Comparison of ENCODE assay signal across 8 cellular contexts in the genomic region with DNA sequence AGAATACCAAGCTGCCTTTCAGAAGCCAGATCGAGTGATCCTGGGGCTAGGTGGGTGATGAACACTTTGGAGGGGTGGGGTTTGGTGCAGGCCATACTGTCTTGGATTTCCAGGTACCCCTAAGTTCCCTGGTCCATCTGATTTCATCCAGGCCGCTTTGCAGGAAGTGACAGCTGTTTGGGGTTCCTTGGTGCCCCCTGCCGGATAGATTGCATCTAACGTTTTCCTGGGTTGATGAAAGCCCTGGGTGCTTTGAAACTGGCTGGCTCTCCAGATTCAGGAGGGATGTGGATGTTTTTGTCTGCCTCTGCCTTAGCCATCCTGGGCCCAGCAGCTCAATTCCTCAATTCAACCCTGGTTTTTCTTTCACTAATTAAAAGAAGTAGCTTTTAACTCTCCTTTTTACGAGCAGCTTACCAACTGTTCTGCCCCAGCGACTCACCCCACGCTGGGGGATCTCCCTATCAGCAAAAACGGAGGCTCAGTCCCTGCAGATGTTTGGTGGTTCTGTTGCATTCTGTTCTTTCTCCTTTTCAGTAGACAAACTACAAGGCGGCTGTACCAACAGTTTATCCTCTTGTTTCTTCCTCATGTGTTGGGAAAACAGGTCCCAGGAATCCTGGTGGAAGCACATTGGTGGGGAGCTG. TPM values are rescaled to one million over a fixed set of nuclear protein-coding genes. Genes with fewer than 3 reads are reported as not detected.
DNase-seq lines count a peak whose midpoint lies in the region; ATAC-seq, FAIRE-seq and TF ChIP-seq lines count a peak whose summit lies in the region.

No MANE protein-coding gene starts in this region.

- H3K4me1 Mint-ChIP-seq in type B pancreatic cell (ENCODE audit: unreplicated experiment): no peaks in the 10 kb centered on the region

- intact Hi-C loops in pancreas (cut with DNase I): loop anchor here in 2 of 3 donors (2.0 to 5.0 kb wide), 2 partner anchors 72 to 75 kb away; no protein-coding TSS in a partner anchor

- H3K4me3 Mint-ChIP-seq in type B pancreatic cell: no peak overlapping the region

- H3K9me3 ChIP-seq in SJCRH30 (replicated peaks): no peaks in the 10 kb centered on the region
- H3K9me3 ChIP-seq in pancreas: no peaks in the 10 kb centered on the region

- peak; percentile 82 for TF ChIP-seq RAD21 in Ishikawa (IDR thresholded peaks at IDR 0.05; ENCODE audit: low read depth)

- no peak for TF ChIP-seq EP300 in Ishikawa (IDR thresholded peaks at IDR 0.05; ENCODE audit: borderline replicate concordance)

- H3K4me1 ChIP-seq in SJCRH30 (no peaks in the 10 kb centered on the region), pancreas (no peaks in the 10 kb centered on the region)

- no peaks in the 10 kb centered on the region for H3K9me3 Mint-ChIP-seq in type B pancreatic cell

- WGBS in pancreas, 2 donors: 36 to 39% methylated on average over 9 of the region's 9 CpGs

- no peak overlapping the region for H3K4me3 ChIP-seq in SJCRH30
- no peak overlapping the region for H3K4me3 ChIP-seq in pancreas

- peaks cover 3% of the 10 kb centered on the region for H3K36me3 Mint-ChIP-seq in type B pancreatic cell

- H3K36me3 ChIP-seq in SJCRH30: no peaks in the 10 kb centered on the region
- H3K36me3 ChIP-seq in pancreas: no peaks in the 10 kb centered on the region

- no peak for FAIRE-seq in pancreas (lab: Jason Lieb, UNC)

- TF ChIP-seq CTCF in pancreas (IDR thresholded peaks at IDR 0.05) (peak; percentile 30 to 48 (median 46)), type B pancreatic cell (conservative IDR thresholded peaks at IDR 0.05) (peak; percentile 82)

- no peak overlapping the region for H3K27ac ChIP-seq in SJCRH30
- H3K27ac ChIP-seq in pancreas: no peak overlapping the region

- ATAC-seq in GM21526 (IDR thresholded peaks at IDR 0.05; ENCODE audit: low FRiP score, unreplicated experiment) (peak; percentile 82), pancreas (peak; percentile 71 to 96 (median 90))

- no peaks in the 10 kb centered on the region for H3K27me3 ChIP-seq in SJCRH30
- no peaks in the 10 kb centered on the region for H3K27me3 ChIP-seq in pancreas

- no peak overlapping the region for H3K27ac Mint-ChIP-seq in type B pancreatic cell

- H3K27me3 Mint-ChIP-seq in type B pancreatic cell: peaks cover 10% of the 10 kb centered on the region

- peak; percentile 1 for DNase-seq in DMS53 treated with DMSO at 0.1 percent for 48 hours (lab: John Stamatoyannopoulos, UW; ENCODE audit: unreplicated experiment)
- DNase-seq in SJCRH30: peak; percentile 50 to 75
- peak; percentile 61 for DNase-seq in activated gamma-delta T cell treated with anti-CD3 and anti-CD28 coated beads, Interleukin-2, amount 50 U/mL, for 16 hours (ENCODE audit: low read depth)
- peak; percentile 82 for DNase-seq in globus pallidus (ENCODE audit: low spot score)
- peak in 5 of 6 donors; percentile 52 to 79 (median 63) for DNase-seq in pancreas
- no peak for DNase-seq in type B pancreatic cell (ENCODE audit: extremely low spot score, unreplicated experiment)

TF ChIP-seq in Ishikawa, 13 proteins besides CTCF, POLR2A, EP300 and RAD21:
- TF ChIP-seq, protein P1, sequence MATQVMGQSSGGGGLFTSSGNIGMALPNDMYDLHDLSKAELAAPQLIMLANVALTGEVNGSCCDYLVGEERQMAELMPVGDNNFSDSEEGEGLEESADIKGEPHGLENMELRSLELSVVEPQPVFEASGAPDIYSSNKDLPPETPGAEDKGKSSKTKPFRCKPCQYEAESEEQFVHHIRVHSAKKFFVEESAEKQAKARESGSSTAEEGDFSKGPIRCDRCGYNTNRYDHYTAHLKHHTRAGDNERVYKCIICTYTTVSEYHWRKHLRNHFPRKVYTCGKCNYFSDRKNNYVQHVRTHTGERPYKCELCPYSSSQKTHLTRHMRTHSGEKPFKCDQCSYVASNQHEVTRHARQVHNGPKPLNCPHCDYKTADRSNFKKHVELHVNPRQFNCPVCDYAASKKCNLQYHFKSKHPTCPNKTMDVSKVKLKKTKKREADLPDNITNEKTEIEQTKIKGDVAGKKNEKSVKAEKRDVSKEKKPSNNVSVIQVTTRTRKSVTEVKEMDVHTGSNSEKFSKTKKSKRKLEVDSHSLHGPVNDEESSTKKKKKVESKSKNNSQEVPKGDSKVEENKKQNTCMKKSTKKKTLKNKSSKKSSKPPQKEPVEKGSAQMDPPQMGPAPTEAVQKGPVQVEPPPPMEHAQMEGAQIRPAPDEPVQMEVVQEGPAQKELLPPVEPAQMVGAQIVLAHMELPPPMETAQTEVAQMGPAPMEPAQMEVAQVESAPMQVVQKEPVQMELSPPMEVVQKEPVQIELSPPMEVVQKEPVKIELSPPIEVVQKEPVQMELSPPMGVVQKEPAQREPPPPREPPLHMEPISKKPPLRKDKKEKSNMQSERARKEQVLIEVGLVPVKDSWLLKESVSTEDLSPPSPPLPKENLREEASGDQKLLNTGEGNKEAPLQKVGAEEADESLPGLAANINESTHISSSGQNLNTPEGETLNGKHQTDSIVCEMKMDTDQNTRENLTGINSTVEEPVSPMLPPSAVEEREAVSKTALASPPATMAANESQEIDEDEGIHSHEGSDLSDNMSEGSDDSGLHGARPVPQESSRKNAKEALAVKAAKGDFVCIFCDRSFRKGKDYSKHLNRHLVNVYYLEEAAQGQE (IDR thresholded peaks at IDR 0.05; ENCODE audit: low read depth): no peak
- no peak for TF ChIP-seq NFIC (IDR thresholded peaks at IDR 0.05)
- TF ChIP-seq TCF12 (IDR thresholded peaks at IDR 0.05; ENCODE audit: low read depth): no peak
- TF ChIP-seq CREB1 (IDR thresholded peaks at IDR 0.05; ENCODE audit: low read depth): no peak
- TF ChIP-seq YY1 (IDR thresholded peaks at IDR 0.05; ENCODE audit: low read depth): no peak
- TF ChIP-seq FOXM1 (IDR thresholded peaks at IDR 0.05; ENCODE audit: borderline replicate concordance, low read depth): no peak
- no peak for TF ChIP-seq TAF1 (IDR thresholded peaks at IDR 0.05; ENCODE audit: low read depth)
- TF ChIP-seq TEAD4 (IDR thresholded peaks at IDR 0.05): no peak
- TF ChIP-seq ZBTB7A (IDR thresholded peaks at IDR 0.05; ENCODE audit: low read depth): no peak
- TF ChIP-seq CEBPB (IDR thresholded peaks at IDR 0.05): no peak
- no peak for TF ChIP-seq EGR1 (IDR thresholded peaks at IDR 0.05)
- TF ChIP-seq, protein P2, sequence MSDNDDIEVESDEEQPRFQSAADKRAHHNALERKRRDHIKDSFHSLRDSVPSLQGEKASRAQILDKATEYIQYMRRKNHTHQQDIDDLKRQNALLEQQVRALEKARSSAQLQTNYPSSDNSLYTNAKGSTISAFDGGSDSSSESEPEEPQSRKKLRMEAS (IDR thresholded peaks at IDR 0.05): no peak
- TF ChIP-seq, protein P3, sequence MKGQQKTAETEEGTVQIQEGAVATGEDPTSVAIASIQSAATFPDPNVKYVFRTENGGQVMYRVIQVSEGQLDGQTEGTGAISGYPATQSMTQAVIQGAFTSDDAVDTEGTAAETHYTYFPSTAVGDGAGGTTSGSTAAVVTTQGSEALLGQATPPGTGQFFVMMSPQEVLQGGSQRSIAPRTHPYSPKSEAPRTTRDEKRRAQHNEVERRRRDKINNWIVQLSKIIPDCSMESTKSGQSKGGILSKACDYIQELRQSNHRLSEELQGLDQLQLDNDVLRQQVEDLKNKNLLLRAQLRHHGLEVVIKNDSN (IDR thresholded peaks at IDR 0.05): no peak

RNA-seq across cellular contexts. Expression of a gene that starts 37.1 kb away (rescaled TPM):
- 0.06 TPM in 1 of 2 replicates, not detected in the other for total RNA-seq in SJCRH30 (2014; rRNA removed; shearing (Covaris generic))
- total RNA-seq in pancreas: 10 to 100 TPM; 16.3 to 24.1 (median 18.5) TPM
- 10 to 100 TPM; 31.6 to 58.2 TPM for polyA plus RNA-seq in pancreas
- 15.7 and 31.4 TPM in 2 replicates for total RNA-seq in type B pancreatic cell (ENCODE audit: low replicate concordance)

Comparison
In these comparisons a context has a peak if more than half of its experiments do, and no peak if none do; other contexts are left out.
1. RNA of a gene that starts 37.1 kb away (total RNA-seq): 15.7 to 31.4 TPM in type B pancreatic cell and 16.3 to 24.1 TPM in pancreas; 0.06 TPM in SJCRH30; every median in the first group is over 10 times any median in the second.